In genomic region chr22:35308480-35308945, GRCh38 we compare ENCODE assay signal across 10 cellular contexts. TPM values are rescaled to one million over a fixed set of nuclear protein-coding genes. Genes with fewer than 3 reads are reported as not detected.
DNase-seq lines count a peak whose midpoint lies in the region; ATAC-seq and TF ChIP-seq lines count a peak whose summit lies in the region.
"Had no signal": no experiment of that assay in that cellular context is flagged by ENCODE, and none has a peak within 500 bp of the region (broad histone marks: within the 10 kb centered on the region; RNA-seq: fewer than 3 reads in every experiment).

No MANE protein-coding gene starts in this region.

- peaks cover 4% of the 10 kb centered on the region for H3K36me3 Mint-ChIP-seq in activated naive CD8-positive, alpha-beta T cell treated with anti-CD3 and anti-CD28 coated beads, Interleukin-2, amount 10 ng/mL, durations not matched to agents 7 days and 5 days

- H3K27me3 Mint-ChIP-seq in activated naive CD8-positive, alpha-beta T cell treated with anti-CD3 and anti-CD28 coated beads, Interleukin-2, amount 10 ng/mL, durations not matched to agents 7 days and 5 days: no peaks in the 10 kb centered on the region

- H3K4me3 Mint-ChIP-seq in activated naive CD8-positive, alpha-beta T cell treated with anti-CD3 and anti-CD28 coated beads, Interleukin-2, amount 10 ng/mL, durations not matched to agents 7 days and 5 days: peak overlapping the region; percentile 55

- peak; percentile 39 for DNase-seq in GM13976 (ENCODE audit: low spot score)
- DNase-seq in activated naive CD8-positive, alpha-beta T cell treated with anti-CD3 and anti-CD28 coated beads, Interleukin-2, amount 10 ng/mL, durations not matched to agents 7 days and 5 days: no peak
- no peak for DNase-seq in ureter (ENCODE audit: low spot score)
- no peak for DNase-seq in UCSD-AML1 (lab: John Stamatoyannopoulos, UW; ENCODE audit: unreplicated experiment)
- no peak for DNase-seq in foreskin melanocyte
- DNase-seq: kidney, transverse colon had no signal

- ATAC-seq in GM21360 (IDR thresholded peaks at IDR 0.05; ENCODE audit: unreplicated experiment): peak; percentile 37
- ATAC-seq in HG03196 (IDR thresholded peaks at IDR 0.05; ENCODE audit: unreplicated experiment): peak; percentile 43
- peak; percentile 27 for ATAC-seq in activated naive CD8-positive, alpha-beta T cell treated with anti-CD3 and anti-CD28 coated beads, Interleukin-2, amount 10 ng/mL, durations not matched to agents 7 days and 5 days (ENCODE audit: low read depth)
- no peak for ATAC-seq in GM19455 (IDR thresholded peaks at IDR 0.05; ENCODE audit: unreplicated experiment)

- POLR2A ChIA-PET in activated naive CD8-positive, alpha-beta T cell treated with anti-CD3 and anti-CD28 coated beads, Interleukin-2, amount 10 ng/mL, durations not matched to agents 7 days and 5 days (lab: Charles Lee): interaction anchor here (1.9 kb wide), 1 partner anchor 9 kb away, joined by 8 read pairs; the partner anchor contains the start of gene TOM1

- TF ChIP-seq CTCF in GM13976 (IDR thresholded peaks at IDR 0.05; ENCODE audit: borderline replicate concordance, control extremely low read depth, extremely low read depth, insufficient read depth, missing control alignments): no peak

- in situ Hi-C loops in GM13976 (cut with MboI; ENCODE audit: low sequenced_read_pairs, unreplicated experiment): no loop called here

- peaks cover 50% of the 10 kb centered on the region for H3K4me1 Mint-ChIP-seq in activated naive CD8-positive, alpha-beta T cell treated with anti-CD3 and anti-CD28 coated beads, Interleukin-2, amount 10 ng/mL, durations not matched to agents 7 days and 5 days

- peak overlapping the region; percentile 64 for H3K27ac Mint-ChIP-seq in activated naive CD8-positive, alpha-beta T cell treated with anti-CD3 and anti-CD28 coated beads, Interleukin-2, amount 10 ng/mL, durations not matched to agents 7 days and 5 days

- no peaks in the 10 kb centered on the region for H3K9me3 Mint-ChIP-seq in activated naive CD8-positive, alpha-beta T cell treated with anti-CD3 and anti-CD28 coated beads, Interleukin-2, amount 10 ng/mL, durations not matched to agents 7 days and 5 days

RNA-seq across cellular contexts. Expression of gene TOM1, which starts 8.8 kb away (rescaled TPM):
- total RNA-seq in activated naive CD8-positive, alpha-beta T cell treated with anti-CD3 and anti-CD28 coated beads, Interleukin-2, amount 10 ng/mL, durations not matched to agents 7 days and 5 days: 10 to 100 TPM; 36.7 to 39.5 TPM
- total RNA-seq in ureter: 36.9 TPM

RNA-seq across cellular contexts. Expression of gene HMGXB4, which starts 51.2 kb away (rescaled TPM):
- 10 to 100 TPM; 35.4 to 36.2 TPM for total RNA-seq in activated naive CD8-positive, alpha-beta T cell treated with anti-CD3 and anti-CD28 coated beads, Interleukin-2, amount 10 ng/mL, durations not matched to agents 7 days and 5 days
- total RNA-seq in ureter: 21.9 TPM
